Comparison of ENCODE assay signal across 20 cellular contexts in the genomic region with DNA sequence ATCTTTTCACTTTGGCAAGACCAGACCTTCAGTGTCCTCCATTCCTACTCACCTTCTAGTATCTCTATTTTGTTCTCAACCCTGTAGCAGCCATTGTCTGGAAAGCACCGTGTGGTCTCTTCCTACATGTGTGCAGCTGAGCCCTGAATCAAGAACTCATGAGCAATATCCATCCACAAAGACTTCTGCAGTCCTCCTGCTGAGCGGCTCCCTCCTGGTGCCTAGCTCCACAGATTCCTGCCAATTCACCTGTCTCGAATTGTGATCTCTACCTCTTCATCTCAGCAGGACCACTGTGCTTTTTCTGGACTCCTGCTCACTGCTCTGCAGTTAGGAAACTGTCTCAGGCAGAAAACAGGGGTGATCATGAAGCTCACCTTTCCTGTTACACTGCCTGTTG.
"Had no signal": no experiment of that assay in that cellular context is flagged by ENCODE, and none has a peak within 500 bp of the region (broad histone marks: within the 10 kb centered on the region; RNA-seq: fewer than 3 reads in every experiment).

No MANE protein-coding gene starts in this region.

- H3K4me3 ChIP-seq: hepatocyte, lung, pancreas, smooth muscle cell, suprapubic skin, thyroid gland had no signal

- H3K27me3 ChIP-seq: foreskin keratinocyte, hepatocyte, pancreas, suprapubic skin, thyroid gland had no signal

- H2AFZ ChIP-seq: hepatocyte had no signal

- H3K36me3 ChIP-seq: pancreas, suprapubic skin, thyroid gland had no signal

- DNase-seq: effector CD4-positive, alpha-beta T cell; endodermal cell; erythroblast; foreskin keratinocyte; head of caudate nucleus; kidney; left cardiac atrium; left ventricle myocardium superior; mesendoderm; naive B cell; occipital lobe; pancreas; right cardiac atrium; stimulated activated CD4-positive, alpha-beta T cell treated with anti-CD3 and anti-CD28 coated beads, Interleukin-2, amount 100 ng/mL, for 48 hours; stimulated activated naive CD8-positive, alpha-beta T cell treated with anti-CD3 and anti-CD28 coated beads, Interleukin-15, Interleukin-2, amounts not matched to agents 100 U/mL and 50 U/mL, for 24 hours; thyroid gland had no signal

- H3K9me3 ChIP-seq: pancreas, suprapubic skin, thyroid gland had no signal

- H3K4me1 ChIP-seq: foreskin keratinocyte, suprapubic skin, thyroid gland had no signal

- H3K4me2 ChIP-seq: hepatocyte, smooth muscle cell had no signal

- H3K27ac ChIP-seq: foreskin keratinocyte, hepatocyte, pancreas, suprapubic skin, thyroid gland had no signal
